In the genomic region with DNA sequence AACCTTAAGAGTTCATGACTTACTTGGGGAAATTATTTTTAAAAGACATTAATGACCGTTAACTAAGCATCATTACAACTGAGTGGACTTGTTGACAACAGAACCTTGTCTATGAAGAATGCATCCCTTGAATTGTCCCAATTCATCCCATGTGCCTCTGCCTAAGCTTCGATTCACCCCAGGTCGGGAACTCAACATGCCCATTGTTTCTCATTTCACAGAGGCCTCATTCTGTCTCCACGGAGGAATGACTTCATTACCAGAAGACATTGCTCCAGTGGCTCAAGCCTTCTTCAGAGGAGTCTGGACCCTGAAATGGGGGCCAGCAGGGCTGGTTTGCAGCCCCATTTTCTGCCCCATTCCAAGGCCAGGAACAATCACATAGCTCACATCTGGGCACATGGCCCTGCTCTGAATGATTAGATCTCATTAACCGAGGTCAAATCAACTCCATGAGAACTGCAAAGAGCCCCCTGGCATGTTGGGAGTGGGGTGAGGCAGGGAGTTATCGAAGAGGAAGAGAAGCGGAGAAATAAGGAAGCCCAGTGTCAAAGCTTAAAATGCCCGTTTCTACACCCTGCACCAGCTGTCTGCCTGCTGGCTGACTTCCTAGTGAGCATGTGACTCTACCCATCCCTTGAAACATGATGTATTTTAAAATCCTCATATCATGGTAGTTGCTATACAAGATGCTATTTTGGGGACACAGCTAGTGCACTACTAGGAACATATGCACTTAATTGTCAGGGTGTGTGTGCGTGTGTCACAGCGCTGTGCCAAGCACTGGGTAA, we compare ENCODE assay signal across 1 cellular context.
TF ChIP-seq lines count a peak whose summit lies in the region.

No MANE protein-coding gene starts in this region.

TF ChIP-seq in GM23338, 12 proteins besides CTCF, POLR2A, EP300 and RAD21 (continued from another document):
- TF ChIP-seq EZH2 (IDR thresholded peaks at IDR 0.05; ENCODE audit: low read depth, unreplicated experiment), result no peak
- no peak for TF ChIP-seq EZH2phosphoT487 (IDR thresholded peaks at IDR 0.05; ENCODE audit: unreplicated experiment)
- TF ChIP-seq, protein P1, sequence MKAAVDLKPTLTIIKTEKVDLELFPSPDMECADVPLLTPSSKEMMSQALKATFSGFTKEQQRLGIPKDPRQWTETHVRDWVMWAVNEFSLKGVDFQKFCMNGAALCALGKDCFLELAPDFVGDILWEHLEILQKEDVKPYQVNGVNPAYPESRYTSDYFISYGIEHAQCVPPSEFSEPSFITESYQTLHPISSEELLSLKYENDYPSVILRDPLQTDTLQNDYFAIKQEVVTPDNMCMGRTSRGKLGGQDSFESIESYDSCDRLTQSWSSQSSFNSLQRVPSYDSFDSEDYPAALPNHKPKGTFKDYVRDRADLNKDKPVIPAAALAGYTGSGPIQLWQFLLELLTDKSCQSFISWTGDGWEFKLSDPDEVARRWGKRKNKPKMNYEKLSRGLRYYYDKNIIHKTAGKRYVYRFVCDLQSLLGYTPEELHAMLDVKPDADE (IDR thresholded peaks at IDR 0.05), result no peak
- TF ChIP-seq, protein P2, sequence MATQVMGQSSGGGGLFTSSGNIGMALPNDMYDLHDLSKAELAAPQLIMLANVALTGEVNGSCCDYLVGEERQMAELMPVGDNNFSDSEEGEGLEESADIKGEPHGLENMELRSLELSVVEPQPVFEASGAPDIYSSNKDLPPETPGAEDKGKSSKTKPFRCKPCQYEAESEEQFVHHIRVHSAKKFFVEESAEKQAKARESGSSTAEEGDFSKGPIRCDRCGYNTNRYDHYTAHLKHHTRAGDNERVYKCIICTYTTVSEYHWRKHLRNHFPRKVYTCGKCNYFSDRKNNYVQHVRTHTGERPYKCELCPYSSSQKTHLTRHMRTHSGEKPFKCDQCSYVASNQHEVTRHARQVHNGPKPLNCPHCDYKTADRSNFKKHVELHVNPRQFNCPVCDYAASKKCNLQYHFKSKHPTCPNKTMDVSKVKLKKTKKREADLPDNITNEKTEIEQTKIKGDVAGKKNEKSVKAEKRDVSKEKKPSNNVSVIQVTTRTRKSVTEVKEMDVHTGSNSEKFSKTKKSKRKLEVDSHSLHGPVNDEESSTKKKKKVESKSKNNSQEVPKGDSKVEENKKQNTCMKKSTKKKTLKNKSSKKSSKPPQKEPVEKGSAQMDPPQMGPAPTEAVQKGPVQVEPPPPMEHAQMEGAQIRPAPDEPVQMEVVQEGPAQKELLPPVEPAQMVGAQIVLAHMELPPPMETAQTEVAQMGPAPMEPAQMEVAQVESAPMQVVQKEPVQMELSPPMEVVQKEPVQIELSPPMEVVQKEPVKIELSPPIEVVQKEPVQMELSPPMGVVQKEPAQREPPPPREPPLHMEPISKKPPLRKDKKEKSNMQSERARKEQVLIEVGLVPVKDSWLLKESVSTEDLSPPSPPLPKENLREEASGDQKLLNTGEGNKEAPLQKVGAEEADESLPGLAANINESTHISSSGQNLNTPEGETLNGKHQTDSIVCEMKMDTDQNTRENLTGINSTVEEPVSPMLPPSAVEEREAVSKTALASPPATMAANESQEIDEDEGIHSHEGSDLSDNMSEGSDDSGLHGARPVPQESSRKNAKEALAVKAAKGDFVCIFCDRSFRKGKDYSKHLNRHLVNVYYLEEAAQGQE (IDR thresholded peaks at IDR 0.05; ENCODE audit: unreplicated experiment), result no peak
- TF ChIP-seq, protein P3, sequence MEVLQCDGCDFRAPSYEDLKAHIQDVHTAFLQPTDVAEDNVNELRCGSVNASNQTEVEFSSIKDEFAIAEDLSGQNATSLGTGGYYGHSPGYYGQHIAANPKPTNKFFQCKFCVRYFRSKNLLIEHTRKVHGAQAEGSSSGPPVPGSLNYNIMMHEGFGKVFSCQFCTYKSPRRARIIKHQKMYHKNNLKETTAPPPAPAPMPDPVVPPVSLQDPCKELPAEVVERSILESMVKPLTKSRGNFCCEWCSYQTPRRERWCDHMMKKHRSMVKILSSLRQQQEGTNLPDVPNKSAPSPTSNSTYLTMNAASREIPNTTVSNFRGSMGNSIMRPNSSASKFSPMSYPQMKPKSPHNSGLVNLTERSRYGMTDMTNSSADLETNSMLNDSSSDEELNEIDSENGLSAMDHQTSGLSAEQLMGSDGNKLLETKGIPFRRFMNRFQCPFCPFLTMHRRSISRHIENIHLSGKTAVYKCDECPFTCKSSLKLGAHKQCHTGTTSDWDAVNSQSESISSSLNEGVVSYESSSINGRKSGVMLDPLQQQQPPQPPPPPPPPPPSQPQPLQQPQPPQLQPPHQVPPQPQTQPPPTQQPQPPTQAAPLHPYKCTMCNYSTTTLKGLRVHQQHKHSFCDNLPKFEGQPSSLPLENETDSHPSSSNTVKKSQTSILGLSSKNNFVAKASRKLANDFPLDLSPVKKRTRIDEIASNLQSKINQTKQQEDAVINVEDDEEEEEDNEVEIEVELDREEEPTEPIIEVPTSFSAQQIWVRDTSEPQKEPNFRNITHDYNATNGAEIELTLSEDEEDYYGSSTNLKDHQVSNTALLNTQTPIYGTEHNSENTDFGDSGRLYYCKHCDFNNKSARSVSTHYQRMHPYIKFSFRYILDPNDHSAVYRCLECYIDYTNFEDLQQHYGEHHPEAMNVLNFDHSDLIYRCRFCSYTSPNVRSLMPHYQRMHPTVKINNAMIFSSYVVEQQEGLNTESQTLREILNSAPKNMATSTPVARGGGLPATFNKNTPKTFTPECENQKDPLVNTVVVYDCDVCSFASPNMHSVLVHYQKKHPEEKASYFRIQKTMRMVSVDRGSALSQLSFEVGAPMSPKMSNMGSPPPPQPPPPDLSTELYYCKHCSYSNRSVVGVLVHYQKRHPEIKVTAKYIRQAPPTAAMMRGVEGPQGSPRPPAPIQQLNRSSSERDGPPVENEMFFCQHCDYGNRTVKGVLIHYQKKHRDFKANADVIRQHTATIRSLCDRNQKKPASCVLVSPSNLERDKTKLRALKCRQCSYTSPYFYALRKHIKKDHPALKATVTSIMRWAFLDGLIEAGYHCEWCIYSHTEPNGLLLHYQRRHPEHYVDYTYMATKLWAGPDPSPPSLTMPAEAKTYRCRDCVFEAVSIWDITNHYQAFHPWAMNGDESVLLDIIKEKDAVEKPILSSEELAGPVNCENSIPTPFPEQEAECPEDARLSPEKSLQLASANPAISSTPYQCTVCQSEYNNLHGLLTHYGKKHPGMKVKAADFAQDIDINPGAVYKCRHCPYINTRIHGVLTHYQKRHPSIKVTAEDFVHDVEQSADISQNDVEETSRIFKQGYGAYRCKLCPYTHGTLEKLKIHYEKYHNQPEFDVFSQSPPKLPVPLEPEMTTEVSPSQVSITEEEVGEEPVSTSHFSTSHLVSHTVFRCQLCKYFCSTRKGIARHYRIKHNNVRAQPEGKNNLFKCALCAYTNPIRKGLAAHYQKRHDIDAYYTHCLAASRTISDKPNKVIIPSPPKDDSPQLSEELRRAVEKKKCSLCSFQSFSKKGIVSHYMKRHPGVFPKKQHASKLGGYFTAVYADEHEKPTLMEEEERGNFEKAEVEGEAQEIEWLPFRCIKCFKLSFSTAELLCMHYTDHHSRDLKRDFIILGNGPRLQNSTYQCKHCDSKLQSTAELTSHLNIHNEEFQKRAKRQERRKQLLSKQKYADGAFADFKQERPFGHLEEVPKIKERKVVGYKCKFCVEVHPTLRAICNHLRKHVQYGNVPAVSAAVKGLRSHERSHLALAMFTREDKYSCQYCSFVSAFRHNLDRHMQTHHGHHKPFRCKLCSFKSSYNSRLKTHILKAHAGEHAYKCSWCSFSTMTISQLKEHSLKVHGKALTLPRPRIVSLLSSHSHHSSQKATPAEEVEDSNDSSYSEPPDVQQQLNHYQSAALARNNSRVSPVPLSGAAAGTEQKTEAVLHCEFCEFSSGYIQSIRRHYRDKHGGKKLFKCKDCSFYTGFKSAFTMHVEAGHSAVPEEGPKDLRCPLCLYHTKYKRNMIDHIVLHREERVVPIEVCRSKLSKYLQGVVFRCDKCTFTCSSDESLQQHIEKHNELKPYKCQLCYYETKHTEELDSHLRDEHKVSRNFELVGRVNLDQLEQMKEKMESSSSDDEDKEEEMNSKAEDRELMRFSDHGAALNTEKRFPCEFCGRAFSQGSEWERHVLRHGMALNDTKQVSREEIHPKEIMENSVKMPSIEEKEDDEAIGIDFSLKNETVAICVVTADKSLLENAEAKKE (CRISPR knock-in tag; IDR thresholded peaks at IDR 0.05), result no peak
